Comparison of ENCODE assay signal across 10 cellular contexts in the genomic region with DNA sequence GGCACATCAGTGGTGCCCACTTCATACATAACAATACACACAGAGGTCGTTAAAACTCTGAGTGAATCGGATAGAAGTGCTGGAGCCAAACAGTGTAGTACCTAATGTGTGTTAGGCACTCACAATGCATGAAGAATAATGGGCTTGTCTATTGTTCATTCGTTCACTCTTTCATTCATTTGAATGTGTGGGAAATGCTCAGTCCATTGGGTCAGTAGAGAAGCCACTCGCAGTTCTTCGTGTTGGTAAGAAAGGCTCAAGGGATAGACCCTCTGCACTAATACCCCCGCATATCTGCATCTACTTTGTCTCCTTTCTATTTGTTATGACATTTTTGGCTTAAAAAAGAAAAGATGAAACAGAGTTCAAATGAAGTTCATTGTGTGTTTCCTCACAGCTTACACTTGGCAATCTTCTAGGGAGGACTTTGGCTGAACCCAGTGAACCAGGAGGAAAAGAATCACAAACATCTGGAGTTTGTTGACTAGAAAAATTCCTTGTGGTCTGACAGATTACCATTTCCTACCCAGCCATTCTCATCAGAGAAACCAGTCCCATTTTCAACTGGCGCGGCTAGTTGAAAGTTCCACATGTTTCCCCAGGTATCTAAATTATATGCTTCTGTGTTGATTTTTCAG. TPM values are rescaled to one million over a fixed set of nuclear protein-coding genes. Genes with fewer than 3 reads are reported as not detected.
A peak's percentile ranks its signal among the peaks of the same experiment; 100 is the strongest.
DNase-seq lines count a peak whose midpoint lies in the region; ATAC-seq and TF ChIP-seq lines count a peak whose summit lies in the region.
"Had no signal": no experiment of that assay in that cellular context is flagged by ENCODE, and none has a peak within 500 bp of the region (broad histone marks: within the 10 kb centered on the region; RNA-seq: fewer than 3 reads in every experiment).

No MANE protein-coding gene starts in this region.

- no peaks in the 10 kb centered on the region for H3K27me3 Mint-ChIP-seq in mesothelial cell of epicardium (ENCODE audit: low read depth)
- no peaks in the 10 kb centered on the region for H3K27me3 Mint-ChIP-seq in stimulated activated memory B cell treated with anti-CD40 and anti-IgM and Interleukin-4, amounts not matched to agents 10 μg/mL and 1 μg/mL and 100 μg/mL, for 72 hours

- H3K36me3 ChIP-seq in MG63 (peaks cover 11% of the 10 kb centered on the region; the same call in 1 of the 2 replicates), upper lobe of left lung (no peaks in the 10 kb centered on the region)

- TF ChIP-seq EP300 in upper lobe of left lung (IDR thresholded peaks at IDR 0.05): peak in 2 of 4 donors; percentile 18 to 35

- DNase-seq in MG63 (peak; percentile 76), epidermal melanocyte (ENCODE audit: insufficient read length, low spot score) (peak; percentile 85), mesothelial cell of epicardium (ENCODE audit: low spot score in 2 of 2, unreplicated experiment in 2 of 2) (peak in 1 of 2 experiments; percentile 45), upper lobe of left lung (no peak), AML-193 (lab: John Stamatoyannopoulos, UW) (no peak), NOMO-1 treated with dmso at 0.1 percent for 144 hours (lab: John Stamatoyannopoulos, UW; ENCODE audit: unreplicated experiment) (no peak)
- DNase-seq: dorsolateral prefrontal cortex, NCI-H2029 treated with DMSO at 0.1 percent for 48 hours had no signal

- peaks cover 97% of the 10 kb centered on the region for H3K4me1 Mint-ChIP-seq in mesothelial cell of epicardium
- H3K4me1 Mint-ChIP-seq in stimulated activated memory B cell treated with anti-CD40 and anti-IgM and Interleukin-4, amounts not matched to agents 10 μg/mL and 1 μg/mL and 100 μg/mL, for 72 hours: no peaks in the 10 kb centered on the region

- no peak for TF ChIP-seq POLR2A in upper lobe of left lung (IDR thresholded peaks at IDR 0.05)

- peaks cover 8% of the 10 kb centered on the region for H3K36me3 Mint-ChIP-seq in mesothelial cell of epicardium
- H3K36me3 Mint-ChIP-seq in stimulated activated memory B cell treated with anti-CD40 and anti-IgM and Interleukin-4, amounts not matched to agents 10 μg/mL and 1 μg/mL and 100 μg/mL, for 72 hours: peaks cover 17% of the 10 kb centered on the region

- peak overlapping the region; percentile 97 for H3K27ac Mint-ChIP-seq in mesothelial cell of epicardium
- no peak overlapping the region for H3K27ac Mint-ChIP-seq in stimulated activated memory B cell treated with anti-CD40 and anti-IgM and Interleukin-4, amounts not matched to agents 10 μg/mL and 1 μg/mL and 100 μg/mL, for 72 hours

- H3K4me3 ChIP-seq in MG63 (no peak overlapping the region), upper lobe of left lung (peak overlapping the region in 1 of 4 donors; percentile 0)

- TF ChIP-seq CTCF in mesothelial cell of epicardium (IDR thresholded peaks at IDR 0.05; ENCODE audit: unreplicated experiment): no peak
- no peak for TF ChIP-seq CTCF in upper lobe of left lung (IDR thresholded peaks at IDR 0.05)

- no peaks in the 10 kb centered on the region for H3K9me3 ChIP-seq in MG63
- no peaks in the 10 kb centered on the region for H3K9me3 ChIP-seq in upper lobe of left lung

- peak; percentile 74 to 91 for ATAC-seq in upper lobe of left lung (ENCODE audit: low FRiP score in 2 of 2)
- no peak for ATAC-seq in stimulated activated memory B cell treated with anti-CD40 and anti-IgM and Interleukin-4, amounts not matched to agents 10 μg/mL and 1 μg/mL and 100 μg/mL, for 72 hours

- H3K4me3 Mint-ChIP-seq in mesothelial cell of epicardium: no peak overlapping the region
- no peak overlapping the region for H3K4me3 Mint-ChIP-seq in stimulated activated memory B cell treated with anti-CD40 and anti-IgM and Interleukin-4, amounts not matched to agents 10 μg/mL and 1 μg/mL and 100 μg/mL, for 72 hours

- peak overlapping the region; percentile 45 to 70 (median 64) for H3K27ac ChIP-seq in upper lobe of left lung
- H3K27ac ChIP-seq: VCaP had no signal

- WGBS in upper lobe of left lung, 2 donors: 36 to 43% methylated on average over 8 of the region's 8 CpGs

- H3K27me3 ChIP-seq in MG63 (no peaks in the 10 kb centered on the region), upper lobe of left lung (no peaks in the 10 kb centered on the region)
- H3K27me3 ChIP-seq: dorsolateral prefrontal cortex had no signal

- no peaks in the 10 kb centered on the region for H3K9me3 Mint-ChIP-seq in mesothelial cell of epicardium
- no peaks in the 10 kb centered on the region for H3K9me3 Mint-ChIP-seq in stimulated activated memory B cell treated with anti-CD40 and anti-IgM and Interleukin-4, amounts not matched to agents 10 μg/mL and 1 μg/mL and 100 μg/mL, for 72 hours

- H3K4me1 ChIP-seq in upper lobe of left lung: peaks cover 30 to 45% (median 40%) of the 10 kb centered on the region in 4 donors

RNA-seq across cellular contexts. Expression of a gene that starts 32.9 kb away (rescaled TPM):
- total RNA-seq in MG63 (2014; rRNA removed; shearing (Covaris generic); ENCODE audit: low replicate concordance): 122 and 152 TPM in 2 replicates
- 30.9 to 32.2 TPM (median 31.5 TPM) in 3 replicates for total RNA-seq in mesothelial cell of epicardium
- 100 to 1,000 TPM in 3 of 6 donors, 10 to 100 TPM in 3; 51.5 to 127 (median 106) TPM for total RNA-seq in upper lobe of left lung

RNA-seq across cellular contexts. Expression of a gene that starts 36.7 kb away (rescaled TPM):
- total RNA-seq in MG63 (2014; rRNA removed; shearing (Covaris generic); ENCODE audit: low replicate concordance): not detected in 2 replicates
- total RNA-seq in mesothelial cell of epicardium: 48.9 to 53.0 TPM (median 51.9 TPM) in 3 replicates
- 10 to 100 TPM in 5 of 6 donors, 1 to 10 TPM in 1; 7.0 to 44.6 (median 27.7) TPM for total RNA-seq in upper lobe of left lung

Comparison
In these comparisons a context has a peak if more than half of its experiments do, and no peak if none do; other contexts are left out.
1. DNase-seq: peak in MG63 (single experiment) and epidermal melanocyte (single experiment); none in upper lobe of left lung (0 of 2), AML-193 (0 of 2) and NOMO-1 treated with dmso at 0.1 percent for 144 hours (single experiment).